ENCODE assay signal across 9 cellular contexts in genomic region chr11:107040447-107041444, GRCh38. TPM values are rescaled to one million over a fixed set of nuclear protein-coding genes. Genes with fewer than 3 reads are reported as not detected.
A peak's percentile ranks its signal among the peaks of the same experiment; 100 is the strongest.
DNase-seq lines count a peak whose midpoint lies in the region; ATAC-seq and TF ChIP-seq lines count a peak whose summit lies in the region.
"Had no signal": no experiment of that assay in that cellular context is flagged by ENCODE, and none has a peak within 500 bp of the region (broad histone marks: within the 10 kb centered on the region; RNA-seq: fewer than 3 reads in every experiment).

No MANE protein-coding gene starts in this region.

- TF ChIP-seq CTCF in fibroblast of lung (conservative IDR thresholded peaks at IDR 0.05 in 1 of 2, IDR thresholded peaks at IDR 0.05 in 1 of 2; ENCODE audit: low read depth in 1 of 2, low read length in 2 of 2) (no peak), left ventricle myocardium inferior (IDR thresholded peaks at IDR 0.05; ENCODE audit: borderline replicate concordance) (no peak)

- H3K4me3 ChIP-seq in fibroblast of lung (replicated peaks in 1 of 4; ENCODE audit: control extremely low read depth in 1 of 4, insufficient read depth in 1 of 4, low read depth in 3 of 4, low read length in 4 of 4) (no peak overlapping the region), right cardiac atrium (ENCODE audit: low read length) (no peak overlapping the region), left ventricle myocardium inferior (no peak overlapping the region)

- DNase-seq in COLO829 (ENCODE audit: low spot score) (peak; percentile 31), MV-4-11 (lab: John Stamatoyannopoulos, UW) (peak; percentile 90), fibroblast of lung (ENCODE audit: low read depth in 2 of 2) (peak; percentile 84 to 97), right cardiac atrium (no peak), left ventricle myocardium inferior (no peak)

- H4K20me1 ChIP-seq in fibroblast of lung (ENCODE audit: control insufficient read depth, extremely low read depth, insufficient read depth, low read length) = no peaks in the 10 kb centered on the region

- H3K27me3 ChIP-seq in fibroblast of lung (ENCODE audit: control insufficient read depth, insufficient read depth, low read length) = no peaks in the 10 kb centered on the region
- no peaks in the 10 kb centered on the region for H3K27me3 ChIP-seq in right cardiac atrium (ENCODE audit: control insufficient read depth, insufficient read depth)
- no peaks in the 10 kb centered on the region for H3K27me3 ChIP-seq in left ventricle myocardium inferior (ENCODE audit: low read depth)

- ATAC-seq in GM21619 (IDR thresholded peaks at IDR 0.05; ENCODE audit: unreplicated experiment) (peak; percentile 41), right cardiac atrium (no peak), GM21737 (IDR thresholded peaks at IDR 0.05; ENCODE audit: unreplicated experiment) (no peak), GM18505 (IDR thresholded peaks at IDR 0.05; ENCODE audit: unreplicated experiment) (no peak)

- no peak overlapping the region for H3K4me2 ChIP-seq in fibroblast of lung (ENCODE audit: extremely low read depth, insufficient read depth, low read length)

- no peak overlapping the region for H2AFZ ChIP-seq in fibroblast of lung (ENCODE audit: low read length)

- intact Hi-C loops in right cardiac atrium (cut with DNase I) = no loop called here
- intact Hi-C loops in left ventricle myocardium inferior (cut with micrococcal nuclease) = no loop called here

- 65% methylated on average over 3 of the region's 3 CpGs for WGBS in right cardiac atrium

- H3K36me3 ChIP-seq in fibroblast of lung (ENCODE audit: control insufficient read depth, insufficient read depth, low read length) = no peaks in the 10 kb centered on the region
- no peaks in the 10 kb centered on the region for H3K36me3 ChIP-seq in left ventricle myocardium inferior

- H3K9ac ChIP-seq in fibroblast of lung (ENCODE audit: insufficient read depth, low read length) = no peak overlapping the region

- H3K79me2 ChIP-seq in fibroblast of lung (ENCODE audit: control insufficient read depth, insufficient read depth, low read length) = no peaks in the 10 kb centered on the region

- H3K4me1 ChIP-seq in fibroblast of lung (ENCODE audit: control insufficient read depth, extremely low read depth, insufficient read depth, low read length) (peaks cover 9% of the 10 kb centered on the region), right cardiac atrium (ENCODE audit: control insufficient read depth, insufficient read depth, low read length) (no peaks in the 10 kb centered on the region), left ventricle myocardium inferior (no peaks in the 10 kb centered on the region)

- no peak for TF ChIP-seq POLR2A in GM18505 (IDR thresholded peaks at IDR 0.05; ENCODE audit: borderline replicate concordance, extremely low read depth, insufficient read depth, insufficient read length)

- H3K9me3 ChIP-seq in fibroblast of lung (ENCODE audit: control insufficient read depth, insufficient read depth, low read depth, low read length) (no peaks in the 10 kb centered on the region), right cardiac atrium (ENCODE audit: control insufficient read depth, low read length) (no peaks in the 10 kb centered on the region), left ventricle myocardium inferior (replicated peaks) (peaks cover 21% of the 10 kb centered on the region)

- H3K27ac ChIP-seq in fibroblast of lung (ENCODE audit: insufficient read depth, low read length) (no peak overlapping the region), right cardiac atrium (ENCODE audit: low read length) (no peak overlapping the region), left ventricle myocardium inferior (replicated peaks) (no peak overlapping the region)
- H3K27ac ChIP-seq: epithelial cell of prostate had no signal

RNA-seq across cellular contexts. Expression of gene GUCY1A2, which starts 22.5 kb away (rescaled TPM):
- total RNA-seq in fibroblast of lung (0.50 and 2.6 TPM in 2 replicates), right cardiac atrium (1 to 10 TPM; 1.8 to 9.0 (median 2.9) TPM), left ventricle myocardium inferior (10.2 TPM)
- polyA plus RNA-seq in fibroblast of lung (0.19 and 1.4 TPM in 2 replicates), right cardiac atrium (0.43 TPM)
- 0.17 and 1.2 TPM in 2 replicates for polyA plus RNA-seq in fibroblast of lung (2012)
- polyA minus RNA-seq in fibroblast of lung (ENCODE audit: low replicate concordance) = 0.67 and 2.9 TPM in 2 replicates

Comparison
In these comparisons a context has a peak if more than half of its experiments do, and no peak if none do; other contexts are left out.
1. DNase-seq: peak in COLO829 (single experiment), MV-4-11 (single experiment) and fibroblast of lung (2 of 2); none in right cardiac atrium (0 of 3) and left ventricle myocardium inferior (single experiment).